In genomic region chr2:126653102-126653501, GRCh38 we compare ENCODE assay signal across 25 cellular contexts. TPM values are rescaled to one million over a fixed set of nuclear protein-coding genes. Genes with fewer than 3 reads are reported as not detected.
A peak's percentile ranks its signal among the peaks of the same experiment; 100 is the strongest.
DNase-seq lines count a peak whose midpoint lies in the region; ATAC-seq, FAIRE-seq and TF ChIP-seq lines count a peak whose summit lies in the region.
"Had no signal": no experiment of that assay in that cellular context is flagged by ENCODE, and none has a peak within 500 bp of the region (broad histone marks: within the 10 kb centered on the region; RNA-seq: fewer than 3 reads in every experiment).

No MANE protein-coding gene starts in this region.

- DNase-seq in activated CD4-positive, alpha-beta T cell treated with anti-CD3 and anti-CD28 coated beads, Interleukin-2, amount 10 ng/mL, durations not matched to agents 7 days and 5 days = peak; percentile 3
- no peak for DNase-seq in activated CD4-positive, alpha-beta T cell treated with anti-CD3 and anti-CD28 coated beads for 36 hours
- no peak for DNase-seq in GM23338 (ENCODE audit: low spot score)
- peak; percentile 86 for DNase-seq in esophagus muscularis mucosa (ENCODE audit: extremely low spot score)
- DNase-seq in urothelium cell line (ENCODE audit: low spot score) = peak; percentile 1
- no peak for DNase-seq in T-helper 9 cell
- DNase-seq: 8988T, C1 segment of cervical spinal cord, DMS79 treated with DMSO at 0.1 percent for 48 hours, GOT3, Karpas-422, NCI-H1417, NCI-H1694 treated with DMSO at 0.1 percent for 48 hours, NCI-H2081 treated with DMSO at 0.1 percent for 48 hours, NCI-H2171 treated with DMSO at 0.1 percent for 48 hours, NCI-H446, NCI-H526, Peyer's patch, SJCRH30, SW 1271 had no signal

- POLR2A ChIA-PET in activated CD4-positive, alpha-beta T cell treated with anti-CD3 and anti-CD28 coated beads, Interleukin-2, amount 10 ng/mL, durations not matched to agents 7 days and 5 days (lab: Charles Lee) = interaction anchor here (0.5 kb wide), 1 partner anchor 873 kb away, joined by 3 read pairs; the partner anchor contains the start of gene IWS1
- POLR2A ChIA-PET in activated CD4-positive, alpha-beta T cell treated with anti-CD3 and anti-CD28 coated beads for 36 hours (lab: Charles Lee) = no interaction called here

- H3K4me1 ChIP-seq in GM23338 (ENCODE audit: insufficient read depth) (peaks cover 24% of the 10 kb centered on the region), esophagus muscularis mucosa (peaks cover 26 to 33% (median 28%) of the 10 kb centered on the region in 4 donors)

- no peak for TF ChIP-seq POLR2A in esophagus muscularis mucosa (IDR thresholded peaks at IDR 0.05; ENCODE audit: low read depth)

- H3K9me3 Mint-ChIP-seq in activated CD4-positive, alpha-beta T cell treated with anti-CD3 and anti-CD28 coated beads, Interleukin-2, amount 10 ng/mL, durations not matched to agents 7 days and 5 days = peaks cover 9% of the 10 kb centered on the region
- peaks cover 5% of the 10 kb centered on the region for H3K9me3 Mint-ChIP-seq in activated CD4-positive, alpha-beta T cell treated with anti-CD3 and anti-CD28 coated beads for 36 hours (ENCODE audit: low read depth)
- peaks cover 5% of the 10 kb centered on the region for H3K9me3 Mint-ChIP-seq in GM23338
- H3K9me3 Mint-ChIP-seq in stimulated activated memory B cell treated with anti-CD40 and anti-IgM and Interleukin-4, amounts not matched to agents 10 μg/mL and 1 μg/mL and 100 μg/mL, for 72 hours = peaks cover 4% of the 10 kb centered on the region

- intact Hi-C loops in activated CD4-positive, alpha-beta T cell treated with anti-CD3 and anti-CD28 coated beads for 36 hours (cut with DNase I, micrococcal nuclease) = loop anchor here in 1 of 2 experiments (10.0 kb wide), 2 partner anchors 732 to 1372 kb away; partner anchors contain the start of genes MAP3K2 and SAP130
- intact Hi-C loops in esophagus muscularis mucosa (cut with DNase I) = loop anchor here (10.0 kb wide), 1 partner anchor 122 kb away; no protein-coding TSS in a partner anchor

- no peak overlapping the region for H3K27ac Mint-ChIP-seq in activated CD4-positive, alpha-beta T cell treated with anti-CD3 and anti-CD28 coated beads, Interleukin-2, amount 10 ng/mL, durations not matched to agents 7 days and 5 days
- H3K27ac Mint-ChIP-seq in activated CD4-positive, alpha-beta T cell treated with anti-CD3 and anti-CD28 coated beads for 36 hours = no peak overlapping the region
- H3K27ac Mint-ChIP-seq in GM23338 = no peak overlapping the region
- no peak overlapping the region for H3K27ac Mint-ChIP-seq in stimulated activated memory B cell treated with anti-CD40 and anti-IgM and Interleukin-4, amounts not matched to agents 10 μg/mL and 1 μg/mL and 100 μg/mL, for 72 hours
- H3K27ac Mint-ChIP-seq: IgD-negative memory B cell had no signal

- H4K20me1 ChIP-seq in GM23338 (replicated peaks; ENCODE audit: insufficient read depth) = no peaks in the 10 kb centered on the region

- no peak for TF ChIP-seq CTCF in GM23338 (conservative IDR thresholded peaks at IDR 0.05; ENCODE audit: low read depth in 2 of 2)
- TF ChIP-seq CTCF in esophagus muscularis mucosa (IDR thresholded peaks at IDR 0.05) = no peak

- no peak overlapping the region for H3K27ac ChIP-seq in GM23338 (ENCODE audit: low read depth)
- no peak overlapping the region for H3K27ac ChIP-seq in esophagus muscularis mucosa (replicated peaks in 1 of 4)
- H3K27ac ChIP-seq: Peyer's patch, SJCRH30 had no signal

- H3K4me1 Mint-ChIP-seq in activated CD4-positive, alpha-beta T cell treated with anti-CD3 and anti-CD28 coated beads, Interleukin-2, amount 10 ng/mL, durations not matched to agents 7 days and 5 days = peaks cover 16% of the 10 kb centered on the region
- peaks cover 15% of the 10 kb centered on the region for H3K4me1 Mint-ChIP-seq in activated CD4-positive, alpha-beta T cell treated with anti-CD3 and anti-CD28 coated beads for 36 hours
- H3K4me1 Mint-ChIP-seq in GM23338 = peaks cover 24% of the 10 kb centered on the region
- peaks cover 27% of the 10 kb centered on the region for H3K4me1 Mint-ChIP-seq in stimulated activated memory B cell treated with anti-CD40 and anti-IgM and Interleukin-4, amounts not matched to agents 10 μg/mL and 1 μg/mL and 100 μg/mL, for 72 hours

- peaks cover under 1% of the 10 kb centered on the region; the same call in 1 of the 2 replicates for H3K79me2 ChIP-seq in GM23338 (replicated peaks; ENCODE audit: insufficient read depth)

- H3K36me3 Mint-ChIP-seq in activated CD4-positive, alpha-beta T cell treated with anti-CD3 and anti-CD28 coated beads, Interleukin-2, amount 10 ng/mL, durations not matched to agents 7 days and 5 days (ENCODE audit: low read depth) = peaks cover 15% of the 10 kb centered on the region
- peaks cover 14% of the 10 kb centered on the region for H3K36me3 Mint-ChIP-seq in activated CD4-positive, alpha-beta T cell treated with anti-CD3 and anti-CD28 coated beads for 36 hours (ENCODE audit: low read depth)
- H3K36me3 Mint-ChIP-seq in GM23338 (ENCODE audit: low read depth) = 0 out of 3 replicates have a peak, but pooled peaks cover under 1% of the 10 kb centered on the region
- peaks cover 9% of the 10 kb centered on the region for H3K36me3 Mint-ChIP-seq in stimulated activated memory B cell treated with anti-CD40 and anti-IgM and Interleukin-4, amounts not matched to agents 10 μg/mL and 1 μg/mL and 100 μg/mL, for 72 hours

- H3K36me3 ChIP-seq in GM23338 (ENCODE audit: insufficient read depth) = no peaks in the 10 kb centered on the region
- H3K36me3 ChIP-seq in esophagus muscularis mucosa = no peaks in the 10 kb centered on the region
- H3K36me3 ChIP-seq: Peyer's patch, SJCRH30 had no signal

- no peak overlapping the region for H3K4me3 ChIP-seq in GM23338
- H3K4me3 ChIP-seq in esophagus muscularis mucosa = no peak overlapping the region
- H3K4me3 ChIP-seq: GM12878, Peyer's patch, SJCRH30 had no signal

- H3K9me3 ChIP-seq in esophagus muscularis mucosa = no peaks in the 10 kb centered on the region
- H3K9me3 ChIP-seq: Peyer's patch, SJCRH30 had no signal

- no peaks in the 10 kb centered on the region for H3K27me3 Mint-ChIP-seq in activated CD4-positive, alpha-beta T cell treated with anti-CD3 and anti-CD28 coated beads, Interleukin-2, amount 10 ng/mL, durations not matched to agents 7 days and 5 days
- H3K27me3 Mint-ChIP-seq in activated CD4-positive, alpha-beta T cell treated with anti-CD3 and anti-CD28 coated beads for 36 hours = no peaks in the 10 kb centered on the region
- peaks cover 16% of the 10 kb centered on the region for H3K27me3 Mint-ChIP-seq in GM23338 (ENCODE audit: insufficient read depth, low read depth, poor library complexity)
- H3K27me3 Mint-ChIP-seq in stimulated activated memory B cell treated with anti-CD40 and anti-IgM and Interleukin-4, amounts not matched to agents 10 μg/mL and 1 μg/mL and 100 μg/mL, for 72 hours = no peaks in the 10 kb centered on the region
- H3K27me3 Mint-ChIP-seq: IgD-negative memory B cell had no signal

- ATAC-seq in activated CD4-positive, alpha-beta T cell treated with anti-CD3 and anti-CD28 coated beads for 36 hours = no peak
- ATAC-seq in GM23338 = no peak
- ATAC-seq in GM18868 (IDR thresholded peaks at IDR 0.05; ENCODE audit: unreplicated experiment) = no peak
- ATAC-seq in stimulated activated memory B cell treated with anti-CD40 and anti-IgM and Interleukin-4, amounts not matched to agents 10 μg/mL and 1 μg/mL and 100 μg/mL, for 72 hours = no peak
- ATAC-seq: GM12878, HCT116 had no signal

- no peak for FAIRE-seq in urothelium cell line (lab: Jason Lieb, UNC)
- FAIRE-seq: GM12878 had no signal

- 0 out of 2 replicates have a peak overlapping the region, but pooled peaks have one; percentile 28 for H2AFZ ChIP-seq in GM23338

- peaks cover 11% of the 10 kb centered on the region for H3F3A ChIP-seq in GM23338 (replicated peaks; ENCODE audit: low read depth)

- H3K9me2 ChIP-seq in GM23338 (ENCODE audit: insufficient read depth) = no peaks in the 10 kb centered on the region

- 71% methylated on average over 4 of the region's 4 CpGs for WGBS in esophagus muscularis mucosa

- CTCF ChIA-PET in activated CD4-positive, alpha-beta T cell treated with anti-CD3 and anti-CD28 coated beads, Interleukin-2, amount 10 ng/mL, durations not matched to agents 7 days and 5 days (lab: Charles Lee) = interaction anchor here (1.5 kb wide), 1 partner anchor 10 kb away, joined by 7 read pairs; no protein-coding TSS in a partner anchor
- CTCF ChIA-PET in activated CD4-positive, alpha-beta T cell treated with anti-CD3 and anti-CD28 coated beads for 36 hours (lab: Charles Lee) = interaction anchor here (0.8 to 1.0 kb wide), 2 partner anchors 23 to 415 kb away, joined by 3 read pairs; no protein-coding TSS in a partner anchor

- H3K27me3 ChIP-seq in GM23338 (ENCODE audit: insufficient read depth) (peaks cover 7% of the 10 kb centered on the region; the same call in 1 of the 2 replicates), esophagus muscularis mucosa (no peaks in the 10 kb centered on the region)
- H3K27me3 ChIP-seq: Peyer's patch, SJCRH30 had no signal

- no peak for TF ChIP-seq EP300 in esophagus muscularis mucosa (IDR thresholded peaks at IDR 0.05)

- no peak overlapping the region for H3K4me3 Mint-ChIP-seq in activated CD4-positive, alpha-beta T cell treated with anti-CD3 and anti-CD28 coated beads, Interleukin-2, amount 10 ng/mL, durations not matched to agents 7 days and 5 days
- H3K4me3 Mint-ChIP-seq in activated CD4-positive, alpha-beta T cell treated with anti-CD3 and anti-CD28 coated beads for 36 hours = no peak overlapping the region
- H3K4me3 Mint-ChIP-seq in GM23338 = no peak overlapping the region
- H3K4me3 Mint-ChIP-seq in stimulated activated memory B cell treated with anti-CD40 and anti-IgM and Interleukin-4, amounts not matched to agents 10 μg/mL and 1 μg/mL and 100 μg/mL, for 72 hours = no peak overlapping the region

- H3K4me2 ChIP-seq in GM23338 = no peak overlapping the region

TF ChIP-seq in GM23338, 12 proteins besides CTCF, POLR2A, EP300 and RAD21 (continues in another document):
- no peak for TF ChIP-seq JUNB (IDR thresholded peaks at IDR 0.05; ENCODE audit: unreplicated experiment)

RNA-seq across cellular contexts. Expression of gene GYPC, which starts 2.9 kb away (rescaled TPM):
- 100 to 1,000 TPM; 149 to 161 TPM for total RNA-seq in activated CD4-positive, alpha-beta T cell treated with anti-CD3 and anti-CD28 coated beads, Interleukin-2, amount 10 ng/mL, durations not matched to agents 7 days and 5 days
- 100 to 1,000 TPM; 143 to 187 TPM for total RNA-seq in activated CD4-positive, alpha-beta T cell treated with anti-CD3 and anti-CD28 coated beads for 36 hours
- total RNA-seq in GM23338 (2014; rRNA removed; shearing (Covaris generic)) = 13.4 and 19.6 TPM in 2 replicates
- 29.7 and 31.2 TPM in 2 replicates for polyA plus RNA-seq in GM23338 (2016; fragmentation: Nextera tagmentation; extraction: Ambion mirVana)
- 100 to 1,000 TPM; 119 to 197 (median 167) TPM for total RNA-seq in esophagus muscularis mucosa

Comparison
In these comparisons a context has a peak if more than half of its experiments do, and no peak if none do; other contexts are left out.
1. DNase-seq: peak in activated CD4-positive, alpha-beta T cell treated with anti-CD3 and anti-CD28 coated beads, Interleukin-2, amount 10 ng/mL, durations not matched to agents 7 days and 5 days (single experiment), esophagus muscularis mucosa (single experiment) and urothelium cell line (single experiment); none in activated CD4-positive, alpha-beta T cell treated with anti-CD3 and anti-CD28 coated beads for 36 hours (single experiment), GM23338 (single experiment) and T-helper 9 cell (single experiment).